ENCODE assay signal across 17 cellular contexts in genomic region chr4:16024009-16024408, GRCh38. TPM values are rescaled to one million over a fixed set of nuclear protein-coding genes. Genes with fewer than 3 reads are reported as not detected.
A peak's percentile ranks its signal among the peaks of the same experiment; 100 is the strongest.
DNase-seq lines count a peak whose midpoint lies in the region; ATAC-seq and TF ChIP-seq lines count a peak whose summit lies in the region.
"Had no signal": no experiment of that assay in that cellular context is flagged by ENCODE, and none has a peak within 500 bp of the region (broad histone marks: within the 10 kb centered on the region; RNA-seq: fewer than 3 reads in every experiment).

No MANE protein-coding gene starts in this region.

- no peak overlapping the region for H3K4me3 ChIP-seq in fibroblast of mammary gland (ENCODE audit: control insufficient read depth, low read depth, low read length)
- no peak overlapping the region for H3K4me3 ChIP-seq in mucosa of descending colon
- H3K4me3 ChIP-seq: cardiac muscle cell, testis had no signal

- no peak overlapping the region for H3K4me3 Mint-ChIP-seq in stimulated activated naive CD8-positive, alpha-beta T cell treated with anti-CD3 and anti-CD28 coated beads, Interleukin-15, amount 100 ng/mL, for 72 hours
- H3K4me3 Mint-ChIP-seq: B cell had no signal

- peaks cover 3% of the 10 kb centered on the region for H3K4me1 ChIP-seq in mucosa of descending colon (ENCODE audit: low read depth)
- H3K4me1 ChIP-seq: testis had no signal

- H3K9me3 Mint-ChIP-seq in stimulated activated naive CD8-positive, alpha-beta T cell treated with anti-CD3 and anti-CD28 coated beads, Interleukin-15, amount 100 ng/mL, for 72 hours, result no peaks in the 10 kb centered on the region

- H3K27ac Mint-ChIP-seq in stimulated activated naive CD8-positive, alpha-beta T cell treated with anti-CD3 and anti-CD28 coated beads, Interleukin-15, amount 100 ng/mL, for 72 hours, result no peak overlapping the region
- H3K27ac Mint-ChIP-seq: B cell had no signal

- no peak for TF ChIP-seq CTCF in fibroblast of mammary gland (conservative IDR thresholded peaks at IDR 0.05; ENCODE audit: control insufficient read depth, insufficient read depth, low read depth, low read length)
- TF ChIP-seq CTCF in omental fat pad (IDR thresholded peaks at IDR 0.05), result no peak
- no peak for TF ChIP-seq CTCF in mucosa of descending colon (IDR thresholded peaks at IDR 0.05)

- intact Hi-C loops in mucosa of descending colon (cut with DNase I, micrococcal nuclease), result loop anchor here (5.0 to 10.0 kb wide), 3 partner anchors 181 to 241 kb away; no protein-coding TSS in a partner anchor

- peaks cover 6% of the 10 kb centered on the region for H3K36me3 ChIP-seq in mucosa of descending colon (ENCODE audit: low read depth)
- H3K36me3 ChIP-seq: cardiac muscle cell had no signal

- no peaks in the 10 kb centered on the region for H3K9me3 ChIP-seq in mucosa of descending colon
- H3K9me3 ChIP-seq: Caco-2, testis had no signal

- peak; percentile 32 for ATAC-seq in stimulated activated naive CD8-positive, alpha-beta T cell treated with anti-CD3 and anti-CD28 coated beads, Interleukin-15, Interleukin-2, amounts not matched to agents 100 U/mL and 50 U/mL, for 24 hours
- ATAC-seq in stimulated activated naive CD8-positive, alpha-beta T cell treated with anti-CD3 and anti-CD28 coated beads, Interleukin-15, amount 100 ng/mL, for 72 hours, result no peak
- no peak for ATAC-seq in omental fat pad (ENCODE audit: low FRiP score)
- ATAC-seq in mucosa of descending colon, result no peak
- ATAC-seq: left cardiac atrium had no signal

- H3K27me3 Mint-ChIP-seq in stimulated activated naive CD8-positive, alpha-beta T cell treated with anti-CD3 and anti-CD28 coated beads, Interleukin-15, amount 100 ng/mL, for 72 hours, result peaks cover 40% of the 10 kb centered on the region

- DNase-seq in stimulated activated naive CD8-positive, alpha-beta T cell treated with anti-CD3 and anti-CD28 coated beads, Interleukin-15, Interleukin-2, amounts not matched to agents 100 U/mL and 50 U/mL, for 24 hours, result no peak
- no peak for DNase-seq in stimulated activated naive CD8-positive, alpha-beta T cell treated with anti-CD3 and anti-CD28 coated beads, Interleukin-15, amount 100 ng/mL, for 72 hours
- DNase-seq in RKO (ENCODE audit: low spot score), result peak; percentile 35
- peak; percentile 96 for DNase-seq in fibroblast of mammary gland (ENCODE audit: low read depth)
- no peak for DNase-seq in omental fat pad (ENCODE audit: low spot score)
- no peak for DNase-seq in H4 (ENCODE audit: low spot score)
- no peak for DNase-seq in mucosa of descending colon
- DNase-seq: Caco-2, dermis blood vessel endothelial cell, left cardiac atrium, midbrain, NCI-H526 treated with DMSO at 0.1 percent for 48 hours, testis, WERI-Rb-1 had no signal

- H3K4me1 Mint-ChIP-seq in stimulated activated naive CD8-positive, alpha-beta T cell treated with anti-CD3 and anti-CD28 coated beads, Interleukin-15, amount 100 ng/mL, for 72 hours, result no peaks in the 10 kb centered on the region
- H3K4me1 Mint-ChIP-seq: B cell had no signal

RNA-seq across cellular contexts. Expression of gene PROM1, which starts 59.8 kb away (rescaled TPM):
- under 1 TPM in 1 of 4 donors, not detected in 3; 0.09 TPM for total RNA-seq in omental fat pad
- not detected in 2 replicates for total RNA-seq in H4 (2014; rRNA removed; shearing (Covaris generic))
- 100 to 1,000 TPM in 1 of 3 donors, 10 to 100 TPM in 2; 52.0 to 136 (median 69.6) TPM for total RNA-seq in mucosa of descending colon
- total RNA-seq: B cell; T-helper 1 cell treated with Interleukin-12 subunit alpha and Interleukin-12 subunit beta and Interleukin-4 antibody, amounts not matched to agents 30 ng/mL and 1 ng/mL, for 36 hours had no signal

Comparison
In these comparisons a context has a peak if more than half of its experiments do, and no peak if none do; other contexts are left out.
1. DNase-seq: peak in RKO (single experiment) and fibroblast of mammary gland (single experiment); none in stimulated activated naive CD8-positive, alpha-beta T cell treated with anti-CD3 and anti-CD28 coated beads, Interleukin-15, Interleukin-2, amounts not matched to agents 100 U/mL and 50 U/mL, for 24 hours (single experiment), stimulated activated naive CD8-positive, alpha-beta T cell treated with anti-CD3 and anti-CD28 coated beads, Interleukin-15, amount 100 ng/mL, for 72 hours (0 of 2), omental fat pad (single experiment), H4 (single experiment) and mucosa of descending colon (0 of 3).
2. RNA of gene PROM1, which starts 59.8 kb away (total RNA-seq): 52.0 to 136 TPM in mucosa of descending colon; 0.09 TPM in omental fat pad and not detected in H4; every median in the first group is over 10 times any median in the second.